ENCODE assay signal across 1 cellular context in genomic region chr17:77909236-77909635, GRCh38.
TF ChIP-seq lines count a peak whose summit lies in the region.

No MANE protein-coding gene starts in this region.

TF ChIP-seq in H1, 55 proteins besides CTCF, POLR2A, EP300 and RAD21:
- no peak for TF ChIP-seq GTF2F1 (IDR thresholded peaks at IDR 0.05; ENCODE audit: borderline replicate concordance, low read depth, low read length)
- TF ChIP-seq POU5F1 (IDR thresholded peaks at IDR 0.05; ENCODE audit: low read depth, low read length): no peak
- no peak for TF ChIP-seq SIRT6 (IDR thresholded peaks at IDR 0.05; ENCODE audit: low read length)
- no peak for TF ChIP-seq BCL11A (IDR thresholded peaks at IDR 0.05; ENCODE audit: low read depth in 2 of 2, low read length in 2 of 2)
